24 cellular contexts compared by ENCODE assay signal in genomic region chr12:19206493-19207077, GRCh38.
"Had no signal": no experiment of that assay in that cellular context is flagged by ENCODE, and none has a peak within 500 bp of the region (broad histone marks: within the 10 kb centered on the region; RNA-seq: fewer than 3 reads in every experiment).

No MANE protein-coding gene starts in this region.

- H3K4me1 ChIP-seq: body of pancreas, thyroid gland, upper lobe of left lung had no signal

- H3K36me3 ChIP-seq: neutrophil, thyroid gland, upper lobe of left lung, vagina had no signal

- H3K27me3 Mint-ChIP-seq: activated CD8-positive, alpha-beta memory T cell treated with anti-CD3 and anti-CD28 coated beads, Interleukin-2, amount 10 ng/mL, durations not matched to agents 7 days and 5 days; stimulated activated naive B cell treated with anti-CD40 and anti-IgM and Interleukin-4, amounts not matched to agents 10 μg/mL and 1 μg/mL and 100 μg/mL, for 72 hours had no signal

- H3K27ac Mint-ChIP-seq: activated CD8-positive, alpha-beta memory T cell treated with anti-CD3 and anti-CD28 coated beads, Interleukin-2, amount 10 ng/mL, durations not matched to agents 7 days and 5 days; activated CD8-positive, alpha-beta T cell treated with anti-CD3 and anti-CD28 coated beads, Interleukin-2, amount 10 ng/mL, durations not matched to agents 7 days and 5 days; activated naive CD4-positive, alpha-beta T cell treated with anti-CD3 and anti-CD28 coated beads, Interleukin-2, amount 50 U/mL, for 72 hours; activated T-cell treated with anti-CD3 and anti-CD28 coated beads, Interleukin-2, amount 50 U/mL, for 72 hours; nephron; stimulated activated naive B cell treated with anti-CD40 and anti-IgM and Interleukin-4, amounts not matched to agents 10 μg/mL and 1 μg/mL and 100 μg/mL, for 72 hours; WTC11 had no signal

- H3K36me3 Mint-ChIP-seq: activated naive CD4-positive, alpha-beta T cell treated with anti-CD3 and anti-CD28 coated beads, Interleukin-2, amount 50 U/mL, for 72 hours had no signal

- DNase-seq: activated CD4-positive, alpha-beta T cell treated with anti-CD3 and anti-CD28 coated beads for 1 hour; activated CD8-positive, alpha-beta memory T cell treated with anti-CD3 and anti-CD28 coated beads, Interleukin-2, amount 10 ng/mL, durations not matched to agents 7 days and 5 days; activated CD8-positive, alpha-beta T cell treated with anti-CD3 and anti-CD28 coated beads, Interleukin-2, amount 10 ng/mL, durations not matched to agents 7 days and 5 days; activated naive CD4-positive, alpha-beta T cell; activated T-cell treated with anti-CD3 and anti-CD28 coated beads, Interleukin-2, amount 50 U/mL, for 72 hours; anterior cingulate cortex; body of pancreas; dermis blood vessel endothelial cell; effector CD8-positive, alpha-beta T cell; esophagus squamous epithelium; islet precursor cell; left ventricle myocardium inferior; stimulated activated CD4-positive, alpha-beta T cell treated with anti-CD3 and anti-CD28 coated beads, Interleukin-15, amount 100 ng/mL, for 24 hours; stimulated activated CD4-positive, alpha-beta T cell treated with anti-CD3 and anti-CD28 coated beads, Interleukin-2, amount 100 ng/mL, for 24 hours; stimulated activated naive B cell treated with anti-CD40 and anti-IgM and Interleukin-4, amounts not matched to agents 10 μg/mL and 1 μg/mL and 100 μg/mL, for 72 hours; stomach; thyroid gland; upper lobe of left lung had no signal

- H3K27me3 ChIP-seq: body of pancreas, esophagus squamous epithelium, neutrophil, stomach, thyroid gland, upper lobe of left lung, vagina had no signal

- ATAC-seq: activated CD8-positive, alpha-beta memory T cell treated with anti-CD3 and anti-CD28 coated beads, Interleukin-2, amount 10 ng/mL, durations not matched to agents 7 days and 5 days; activated CD8-positive, alpha-beta T cell treated with anti-CD3 and anti-CD28 coated beads, Interleukin-2, amount 10 ng/mL, durations not matched to agents 7 days and 5 days; activated naive CD4-positive, alpha-beta T cell treated with anti-CD3 and anti-CD28 coated beads, Interleukin-2, amount 50 U/mL, for 72 hours; activated T-cell treated with anti-CD3 and anti-CD28 coated beads, Interleukin-2, amount 50 U/mL, for 72 hours; body of pancreas; stimulated activated naive B cell treated with anti-CD40 and anti-IgM and Interleukin-4, amounts not matched to agents 10 μg/mL and 1 μg/mL and 100 μg/mL, for 72 hours; WTC11 had no signal

- H3K9me3 ChIP-seq: body of pancreas, esophagus squamous epithelium, neutrophil, thyroid gland, upper lobe of left lung, vagina had no signal

- H3K4me3 ChIP-seq: body of pancreas, esophagus squamous epithelium, left ventricle myocardium inferior, stomach, thyroid gland, upper lobe of left lung, vagina had no signal

- H3K27ac ChIP-seq: body of pancreas, epithelial cell of prostate, esophagus squamous epithelium, left ventricle myocardium inferior, neutrophil, stomach, thyroid gland, upper lobe of left lung, vagina had no signal

- H3K4me3 Mint-ChIP-seq: activated CD8-positive, alpha-beta memory T cell treated with anti-CD3 and anti-CD28 coated beads, Interleukin-2, amount 10 ng/mL, durations not matched to agents 7 days and 5 days; activated CD8-positive, alpha-beta T cell treated with anti-CD3 and anti-CD28 coated beads, Interleukin-2, amount 10 ng/mL, durations not matched to agents 7 days and 5 days; activated T-cell treated with anti-CD3 and anti-CD28 coated beads, Interleukin-2, amount 50 U/mL, for 72 hours; nephron; WTC11 had no signal
